Comparison of ENCODE assay signal across 16 cellular contexts in genomic region chr12:46489951-46490388, GRCh38.
DNase-seq lines count a peak whose midpoint lies in the region; TF ChIP-seq lines count a peak whose summit lies in the region.
"Had no signal": no experiment of that assay in that cellular context is flagged by ENCODE, and none has a peak within 500 bp of the region (broad histone marks: within the 10 kb centered on the region; RNA-seq: fewer than 3 reads in every experiment).

No MANE protein-coding gene starts in this region.

- intact Hi-C loops in tibial artery (cut with DNase I; ENCODE audit: low total_unique reads): no loop called here

- H3K79me1 ChIP-seq in trophoblast cell (ENCODE audit: low read length): peaks cover 5% of the 10 kb centered on the region

- no peak overlapping the region for H3K23ac ChIP-seq in trophoblast cell (ENCODE audit: low read length)

- no peak overlapping the region for H3K4me2 ChIP-seq in trophoblast cell (ENCODE audit: low read length)

- no peak overlapping the region for H2AK5ac ChIP-seq in trophoblast cell (ENCODE audit: low read length)

- no peak overlapping the region for H2BK5ac ChIP-seq in trophoblast cell (ENCODE audit: low read depth, low read length, poor library complexity)

- WGBS in trophoblast cell (ENCODE audit: extremely low coverage, insufficient coverage, insufficient read length): no CpG with 5 or more reads among the region's 5 CpGs

- no peak overlapping the region for H3K14ac ChIP-seq in trophoblast cell (ENCODE audit: low read length)

- H3K4me3 ChIP-seq in coronary artery: no peak overlapping the region
- H3K4me3 ChIP-seq in tibial artery: no peak overlapping the region
- H3K4me3 ChIP-seq in trophoblast cell (ENCODE audit: low read depth, low read length): no peak overlapping the region
- H3K4me3 ChIP-seq: HAP-1, MG63, mucosa of descending colon had no signal

- H3K18ac ChIP-seq in trophoblast cell (ENCODE audit: low read length): no peak overlapping the region

- TF ChIP-seq CTCF in coronary artery (IDR thresholded peaks at IDR 0.05): no peak
- TF ChIP-seq CTCF in tibial artery (IDR thresholded peaks at IDR 0.05): no peak

- H3K27me3 ChIP-seq in tibial artery (no peaks in the 10 kb centered on the region), trophoblast cell (ENCODE audit: insufficient read depth, low read length) (no peaks in the 10 kb centered on the region)
- H3K27me3 ChIP-seq: MG63 had no signal

- H2AFZ ChIP-seq in trophoblast cell (ENCODE audit: insufficient read depth, low read length, poor library complexity): no peak overlapping the region

- H2BK12ac ChIP-seq in trophoblast cell (ENCODE audit: low read length): no peak overlapping the region

- no peak overlapping the region for H4K91ac ChIP-seq in trophoblast cell (ENCODE audit: low read depth, low read length)

- H2BK120ac ChIP-seq in trophoblast cell (ENCODE audit: insufficient read depth, low read length, poor library complexity): no peak overlapping the region

- no peak overlapping the region for H3K9ac ChIP-seq in trophoblast cell (ENCODE audit: low read length)

- in situ Hi-C loops in KBM-7 (cut with MboI; ENCODE audit: low pct_unique_long_range_greater_than_20kb, low sequenced_read_pairs): no loop called here

- no peak overlapping the region for H4K12ac ChIP-seq in trophoblast cell (ENCODE audit: low read depth, low read length)

- H3K27ac ChIP-seq in coronary artery: peak overlapping the region; percentile 63 to 72
- H3K27ac ChIP-seq in tibial artery: peak overlapping the region; percentile 41 to 60
- no peak overlapping the region for H3K27ac ChIP-seq in trophoblast cell (ENCODE audit: low read depth, low read length)
- H3K27ac ChIP-seq: 22Rv1 had no signal

- DNase-seq in DMS53 (lab: John Stamatoyannopoulos, UW): peak; percentile 25
- no peak for DNase-seq in DMS53 treated with DMSO at 0.1 percent for 48 hours (lab: John Stamatoyannopoulos, UW; ENCODE audit: unreplicated experiment)
- DNase-seq in coronary artery (ENCODE audit: low spot score): no peak
- peak; percentile 63 for DNase-seq in islet precursor cell
- DNase-seq in tibial artery: no peak
- DNase-seq in KBM-7: no peak
- DNase-seq in trophoblast cell: no peak
- DNase-seq in stimulated activated CD4-positive, alpha-beta T cell treated with anti-CD3 and anti-CD28 coated beads, Interleukin-1b, Interleukin-23, amount 100 ng/mL, for 48 hours: no peak
- DNase-seq: activated naive CD4-positive, alpha-beta T cell treated with anti-CD3 and anti-CD28 coated beads, Interleukin-2, amount 50 U/mL, for 16 hours; CD4-positive, alpha-beta memory T cell; MG63; mucosa of descending colon; NCI-H2081 treated with DMSO at 0.1 percent for 48 hours; SHP77 had no signal

- H3K4me1 ChIP-seq in tibial artery (peaks cover 0 to 59% (median 36%) of the 10 kb centered on the region in 4 donors), trophoblast cell (ENCODE audit: control insufficient read depth in 1 of 2, insufficient read depth in 2 of 2, low read length in 2 of 2) (peaks cover 0 to 4% of the 10 kb centered on the region in 2 experiments)

- H3K9me3 ChIP-seq in tibial artery (no peaks in the 10 kb centered on the region), trophoblast cell (ENCODE audit: insufficient read depth, low read depth, low read length) (no peaks in the 10 kb centered on the region)
- H3K9me3 ChIP-seq: HAP-1, MG63, mucosa of descending colon had no signal

- no peak overlapping the region for H3K4ac ChIP-seq in trophoblast cell (ENCODE audit: low read depth, low read length)

- H3K36me3 ChIP-seq in tibial artery: no peaks in the 10 kb centered on the region
- no peaks in the 10 kb centered on the region for H3K36me3 ChIP-seq in trophoblast cell (ENCODE audit: control insufficient read depth in 1 of 2, insufficient read depth in 2 of 2, low read length in 2 of 2)
- H3K36me3 ChIP-seq: HAP-1 had no signal

- H4K8ac ChIP-seq in trophoblast cell (ENCODE audit: low read depth, low read length): no peak overlapping the region

- H3K79me2 ChIP-seq in trophoblast cell (ENCODE audit: control insufficient read depth, insufficient read depth, low read length, poor library complexity): no peaks in the 10 kb centered on the region

Comparison
In these comparisons a context has a peak if more than half of its experiments do, and no peak if none do; other contexts are left out.
1. DNase-seq: peak in DMS53 (single experiment) and islet precursor cell (single experiment); none in DMS53 treated with DMSO at 0.1 percent for 48 hours (single experiment), coronary artery (single experiment), tibial artery (0 of 2), KBM-7 (single experiment), trophoblast cell (0 of 2) and stimulated activated CD4-positive, alpha-beta T cell treated with anti-CD3 and anti-CD28 coated beads, Interleukin-1b, Interleukin-23, amount 100 ng/mL, for 48 hours (single experiment).